In the genomic region with DNA sequence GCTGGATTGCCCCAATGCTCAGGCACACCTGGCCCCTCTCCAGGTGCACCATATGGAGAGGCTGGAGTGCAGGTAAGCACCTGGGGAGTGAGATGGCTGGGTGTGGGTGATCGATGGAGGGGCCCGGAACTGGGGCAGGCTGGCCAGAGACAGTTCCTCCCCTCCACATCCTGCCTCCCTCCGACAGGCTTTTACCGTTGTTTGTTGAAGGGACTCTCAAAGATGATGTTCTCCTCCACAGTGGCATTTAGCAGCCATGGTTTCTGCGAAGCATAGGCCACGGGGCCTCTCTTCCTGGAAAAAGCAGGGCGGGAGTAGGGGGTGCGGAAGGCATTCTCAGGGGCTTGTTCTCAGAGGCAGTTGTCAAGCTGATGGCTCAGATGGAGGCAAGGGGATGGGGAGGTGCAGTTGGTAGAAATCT, we compare ENCODE assay signal across 18 cellular contexts. TPM values are rescaled to one million over a fixed set of nuclear protein-coding genes. Genes with fewer than 3 reads are reported as not detected.
A peak's percentile ranks its signal among the peaks of the same experiment; 100 is the strongest.
DNase-seq lines count a peak whose midpoint lies in the region; ATAC-seq and TF ChIP-seq lines count a peak whose summit lies in the region.
"Had no signal": no experiment of that assay in that cellular context is flagged by ENCODE, and none has a peak within 500 bp of the region (broad histone marks: within the 10 kb centered on the region; RNA-seq: fewer than 3 reads in every experiment).

No MANE protein-coding gene starts in this region.

- CTCF ChIA-PET in activated CD4-positive, alpha-beta T cell treated with anti-CD3 and anti-CD28 coated beads, Interleukin-2, amount 10 ng/mL, durations not matched to agents 7 days and 5 days (lab: Charles Lee) = interaction anchor here (1.2 kb wide), 1 partner anchor 14 kb away, joined by 3 read pairs; no protein-coding TSS in a partner anchor

- no peaks in the 10 kb centered on the region for H3K36me3 ChIP-seq in stomach
- H3K36me3 ChIP-seq in MM.1S (replicated peaks; ENCODE audit: insufficient read depth, low read length) = no peaks in the 10 kb centered on the region
- H3K36me3 ChIP-seq: HAP-1 had no signal

- H2AFZ ChIP-seq in MM.1S (ENCODE audit: low read length) = no peak overlapping the region

- TF ChIP-seq CTCF in stomach (IDR thresholded peaks at IDR 0.05) (no peak), glutamatergic neuron (IDR thresholded peaks at IDR 0.05; ENCODE audit: partially characterized antibody, unreplicated experiment) (no peak), MM.1S (IDR thresholded peaks at IDR 0.05; ENCODE audit: low read length) (no peak)

- H3K9ac ChIP-seq in MM.1S (ENCODE audit: low read length) = no peak overlapping the region
- H3K9ac ChIP-seq: KMS-11 had no signal

- H3K79me2 ChIP-seq in MM.1S (ENCODE audit: low read length) = no peaks in the 10 kb centered on the region

- no peak for TF ChIP-seq EP300 in stomach (IDR thresholded peaks at IDR 0.05)

- H3K27me3 Mint-ChIP-seq in activated CD4-positive, alpha-beta T cell treated with anti-CD3 and anti-CD28 coated beads, Interleukin-2, amount 10 ng/mL, durations not matched to agents 7 days and 5 days = peaks cover 28% of the 10 kb centered on the region
- H3K27me3 Mint-ChIP-seq in activated T-helper 2 cell treated with anti-CD3 and anti-CD28 coated beads, Interferon-gamma antibody, Interleukin-2, Interleukin-4, amounts not matched to agents 10 μg/mL and 5 μg/mL and 100 μg/mL, durations not matched to agents 14 hours and 24 hours and 36 hours (ENCODE audit: low read depth) = peaks cover 55% of the 10 kb centered on the region
- H3K27me3 Mint-ChIP-seq in glutamatergic neuron (ENCODE audit: unreplicated experiment) = peaks cover 5% of the 10 kb centered on the region

- DNase-seq in activated CD4-positive, alpha-beta T cell treated with anti-CD3 and anti-CD28 coated beads, Interleukin-2, amount 10 ng/mL, durations not matched to agents 7 days and 5 days = peak; percentile 24
- DNase-seq in activated CD4-positive, alpha-beta T cell treated with anti-CD3 and anti-CD28 coated beads for 1 hour = no peak
- DNase-seq in NCI-H2081 treated with DMSO at 0.1 percent for 48 hours (lab: John Stamatoyannopoulos, UW) (peak; percentile 86), stomach (peak; percentile 61), glutamatergic neuron (no peak), MM.1S (no peak)
- no peak for DNase-seq in activated T-helper 2 cell treated with anti-CD3 and anti-CD28 coated beads, Interferon-gamma antibody, Interleukin-2, Interleukin-4, amounts not matched to agents 10 μg/mL and 5 μg/mL and 100 μg/mL, durations not matched to agents 14 hours and 24 hours and 36 hours (ENCODE audit: low spot score)
- DNase-seq: activated CD4-positive, alpha-beta T cell treated with anti-CD3 and anti-CD28 coated beads for 48 hours; activated T-cell treated with anti-CD3 and anti-CD28 coated beads, Interleukin-2, amount 50 U/mL, for 48 hours; amniotic stem cell; effector memory CD8-positive, alpha-beta T cell; right cardiac atrium; T1000 had no signal

- POLR2A ChIA-PET in activated CD4-positive, alpha-beta T cell treated with anti-CD3 and anti-CD28 coated beads, Interleukin-2, amount 10 ng/mL, durations not matched to agents 7 days and 5 days (lab: Charles Lee) = no interaction called here

- H3K4me3 ChIP-seq in stomach (no peak overlapping the region), MM.1S (ENCODE audit: low read length) (no peak overlapping the region)
- H3K4me3 ChIP-seq: HAP-1 had no signal

- peak overlapping the region; percentile 66 for H3K27ac Mint-ChIP-seq in activated CD4-positive, alpha-beta T cell treated with anti-CD3 and anti-CD28 coated beads, Interleukin-2, amount 10 ng/mL, durations not matched to agents 7 days and 5 days
- peak overlapping the region; percentile 57 for H3K27ac Mint-ChIP-seq in activated T-helper 2 cell treated with anti-CD3 and anti-CD28 coated beads, Interferon-gamma antibody, Interleukin-2, Interleukin-4, amounts not matched to agents 10 μg/mL and 5 μg/mL and 100 μg/mL, durations not matched to agents 14 hours and 24 hours and 36 hours
- no peak overlapping the region for H3K27ac Mint-ChIP-seq in glutamatergic neuron (ENCODE audit: unreplicated experiment)
- H3K27ac Mint-ChIP-seq: effector memory CD8-positive, alpha-beta T cell had no signal

- peak overlapping the region; percentile 68 to 83 (median 73) for H3K27ac ChIP-seq in stomach
- H3K27ac ChIP-seq in MM.1S (ENCODE audit: low read length) = no peak overlapping the region
- H3K27ac ChIP-seq: KMS-11 had no signal

- peaks cover 34% of the 10 kb centered on the region for H3K4me1 Mint-ChIP-seq in activated CD4-positive, alpha-beta T cell treated with anti-CD3 and anti-CD28 coated beads, Interleukin-2, amount 10 ng/mL, durations not matched to agents 7 days and 5 days
- peaks cover 43% of the 10 kb centered on the region for H3K4me1 Mint-ChIP-seq in activated T-helper 2 cell treated with anti-CD3 and anti-CD28 coated beads, Interferon-gamma antibody, Interleukin-2, Interleukin-4, amounts not matched to agents 10 μg/mL and 5 μg/mL and 100 μg/mL, durations not matched to agents 14 hours and 24 hours and 36 hours (ENCODE audit: low read depth)
- H3K4me1 Mint-ChIP-seq in glutamatergic neuron (ENCODE audit: low read depth, unreplicated experiment) = no peaks in the 10 kb centered on the region

- TF ChIP-seq POLR2A in stomach (IDR thresholded peaks at IDR 0.05) = no peak

- peaks cover 0 to 34% (median 0%) of the 10 kb centered on the region in 3 donors for H3K27me3 ChIP-seq in stomach
- no peaks in the 10 kb centered on the region for H3K27me3 ChIP-seq in MM.1S (replicated peaks; ENCODE audit: insufficient read depth, low read length)

- no peak overlapping the region for H3K4me2 ChIP-seq in MM.1S (ENCODE audit: low read depth, low read length)
- H3K4me2 ChIP-seq: KMS-11 had no signal

- no peaks in the 10 kb centered on the region for H3K9me2 ChIP-seq in MM.1S (replicated peaks; ENCODE audit: insufficient read depth, low read length)

- ATAC-seq in GM21786 (IDR thresholded peaks at IDR 0.05; ENCODE audit: unreplicated experiment) = no peak
- ATAC-seq: effector memory CD8-positive, alpha-beta T cell had no signal

- 59 to 81% (median 66%) methylated on average over 6 to 8 of the region's 8 CpGs for WGBS in stomach, 5 donors

- no peaks in the 10 kb centered on the region for H3K36me3 Mint-ChIP-seq in activated CD4-positive, alpha-beta T cell treated with anti-CD3 and anti-CD28 coated beads, Interleukin-2, amount 10 ng/mL, durations not matched to agents 7 days and 5 days (ENCODE audit: low read depth)
- H3K36me3 Mint-ChIP-seq in activated T-helper 2 cell treated with anti-CD3 and anti-CD28 coated beads, Interferon-gamma antibody, Interleukin-2, Interleukin-4, amounts not matched to agents 10 μg/mL and 5 μg/mL and 100 μg/mL, durations not matched to agents 14 hours and 24 hours and 36 hours (ENCODE audit: low read depth) = no peaks in the 10 kb centered on the region
- no peaks in the 10 kb centered on the region for H3K36me3 Mint-ChIP-seq in glutamatergic neuron (ENCODE audit: unreplicated experiment)

- H3K4me1 ChIP-seq in stomach = peaks cover 21 to 43% (median 28%) of the 10 kb centered on the region in 4 donors
- H3K4me1 ChIP-seq in MM.1S (ENCODE audit: low read length) = no peaks in the 10 kb centered on the region
- H3K4me1 ChIP-seq: HAP-1 had no signal

- H3K9me3 ChIP-seq in stomach = no peaks in the 10 kb centered on the region
- H3K9me3 ChIP-seq in MM.1S (replicated peaks; ENCODE audit: insufficient read depth, low read length) = no peaks in the 10 kb centered on the region
- H3K9me3 ChIP-seq: HAP-1 had no signal

- H3K9me3 Mint-ChIP-seq in activated CD4-positive, alpha-beta T cell treated with anti-CD3 and anti-CD28 coated beads, Interleukin-2, amount 10 ng/mL, durations not matched to agents 7 days and 5 days = no peaks in the 10 kb centered on the region
- H3K9me3 Mint-ChIP-seq in activated T-helper 2 cell treated with anti-CD3 and anti-CD28 coated beads, Interferon-gamma antibody, Interleukin-2, Interleukin-4, amounts not matched to agents 10 μg/mL and 5 μg/mL and 100 μg/mL, durations not matched to agents 14 hours and 24 hours and 36 hours = no peaks in the 10 kb centered on the region
- H3K9me3 Mint-ChIP-seq in glutamatergic neuron (ENCODE audit: unreplicated experiment) = peaks cover 3% of the 10 kb centered on the region
- H3K9me3 Mint-ChIP-seq: effector memory CD8-positive, alpha-beta T cell; neural crest cell had no signal

- intact Hi-C loops in activated T-helper 2 cell treated with anti-CD3 and anti-CD28 coated beads, Interferon-gamma antibody, Interleukin-2, Interleukin-4, amounts not matched to agents 10 μg/mL and 5 μg/mL and 100 μg/mL, durations not matched to agents 14 hours and 24 hours and 36 hours (cut with micrococcal nuclease) = no loop called here
- intact Hi-C loops in stomach (cut with DNase I; ENCODE audit: low total_unique reads) = no loop called here

- no peaks in the 10 kb centered on the region for H4K20me1 ChIP-seq in MM.1S (ENCODE audit: insufficient read depth, low read length)

- H3F3A ChIP-seq in MM.1S (ENCODE audit: insufficient read depth, low read length) = no peaks in the 10 kb centered on the region

- H3K4me3 Mint-ChIP-seq in activated CD4-positive, alpha-beta T cell treated with anti-CD3 and anti-CD28 coated beads, Interleukin-2, amount 10 ng/mL, durations not matched to agents 7 days and 5 days = peak overlapping the region; percentile 20
- H3K4me3 Mint-ChIP-seq in activated T-helper 2 cell treated with anti-CD3 and anti-CD28 coated beads, Interferon-gamma antibody, Interleukin-2, Interleukin-4, amounts not matched to agents 10 μg/mL and 5 μg/mL and 100 μg/mL, durations not matched to agents 14 hours and 24 hours and 36 hours (ENCODE audit: low read depth) = peak overlapping the region; percentile 3
- no peak overlapping the region for H3K4me3 Mint-ChIP-seq in glutamatergic neuron (ENCODE audit: unreplicated experiment)
- H3K4me3 Mint-ChIP-seq: effector memory CD8-positive, alpha-beta T cell; neural crest cell had no signal

RNA-seq across cellular contexts. Expression of a gene that starts 25.9 kb away (rescaled TPM):
- total RNA-seq in activated CD4-positive, alpha-beta T cell treated with anti-CD3 and anti-CD28 coated beads, Interleukin-2, amount 10 ng/mL, durations not matched to agents 7 days and 5 days = 1 to 10 TPM in 1 of 2 experiments, under 1 TPM in 1; 0.64 to 1.2 TPM
- 0.83 and 0.91 TPM in 2 replicates for total RNA-seq in activated T-helper 2 cell treated with anti-CD3 and anti-CD28 coated beads, Interferon-gamma antibody, Interleukin-2, Interleukin-4, amounts not matched to agents 10 μg/mL and 5 μg/mL and 100 μg/mL, durations not matched to agents 14 hours and 24 hours and 36 hours
- total RNA-seq in stomach = 10 to 100 TPM in 1 of 5 donors, 1 to 10 TPM in 3, not detected in 1; 1.5 to 22.9 (median 4.7) TPM
- polyA plus RNA-seq in stomach = 10 to 100 TPM in 1 of 3 donors, 1 to 10 TPM in 2; 7.2 to 14.2 (median 7.7) TPM
- total RNA-seq in glutamatergic neuron (ENCODE audit: unreplicated experiment) = 1.2 TPM
- total RNA-seq: fibroblast of lung had no signal
- polyA plus RNA-seq: fibroblast of lung had no signal

Comparison
In these comparisons a context has a peak if more than half of its experiments do, and no peak if none do; other contexts are left out.
1. DNase-seq: peak in activated CD4-positive, alpha-beta T cell treated with anti-CD3 and anti-CD28 coated beads, Interleukin-2, amount 10 ng/mL, durations not matched to agents 7 days and 5 days (single experiment), NCI-H2081 treated with DMSO at 0.1 percent for 48 hours (single experiment) and stomach (single experiment); none in activated CD4-positive, alpha-beta T cell treated with anti-CD3 and anti-CD28 coated beads for 1 hour (single experiment), activated T-helper 2 cell treated with anti-CD3 and anti-CD28 coated beads, Interferon-gamma antibody, Interleukin-2, Interleukin-4, amounts not matched to agents 10 μg/mL and 5 μg/mL and 100 μg/mL, durations not matched to agents 14 hours and 24 hours and 36 hours (single experiment), glutamatergic neuron (single experiment) and MM.1S (single experiment).